Comparison of ENCODE assay signal across 8 cellular contexts in genomic region chr12:108570743-108571603, GRCh38. TPM values are rescaled to one million over a fixed set of nuclear protein-coding genes. Genes with fewer than 3 reads are reported as not detected.
DNase-seq lines count a peak whose midpoint lies in the region; ATAC-seq and TF ChIP-seq lines count a peak whose summit lies in the region.

No MANE protein-coding gene starts in this region.

- ATAC-seq in left lobe of liver, result no peak
- ATAC-seq in HG02798 (IDR thresholded peaks at IDR 0.05; ENCODE audit: poor library complexity, unreplicated experiment), result no peak

- H3K9me3 ChIP-seq in BE2C, result no peaks in the 10 kb centered on the region

- peaks cover 3% of the 10 kb centered on the region for H3K27me3 Mint-ChIP-seq in activated CD4-positive, alpha-beta memory T cell treated with anti-CD3 and anti-CD28 coated beads, Interleukin-2, amount 10 ng/mL, durations not matched to agents 7 days and 5 days

- POLR2A ChIA-PET in activated CD4-positive, alpha-beta memory T cell treated with anti-CD3 and anti-CD28 coated beads, Interleukin-2, amount 10 ng/mL, durations not matched to agents 7 days and 5 days (lab: Charles Lee), result interaction anchor here (1.1 to 15.5 kb wide), 6 partner anchors 9 to 61 kb away, joined by 3 to 385 read pairs (median 4); partner anchors contain the start of genes ISCU, SART3 and SELPLG

- H3K4me1 Mint-ChIP-seq in activated CD4-positive, alpha-beta memory T cell treated with anti-CD3 and anti-CD28 coated beads, Interleukin-2, amount 10 ng/mL, durations not matched to agents 7 days and 5 days, result peaks cover 79% of the 10 kb centered on the region

- no peak for DNase-seq in BE2C
- DNase-seq in GM20000 (ENCODE audit: low spot score), result no peak
- no peak for DNase-seq in activated CD4-positive, alpha-beta memory T cell treated with anti-CD3 and anti-CD28 coated beads, Interleukin-2, amount 10 ng/mL, durations not matched to agents 7 days and 5 days
- peak; percentile 33 for DNase-seq in left lobe of liver (ENCODE audit: low spot score)
- no peak for DNase-seq in NCI-H1436 treated with DMSO at 0.1 percent for 48 hours (lab: John Stamatoyannopoulos, UW)
- no peak for DNase-seq in SK-N-DZ (ENCODE audit: low spot score)
- no peak for DNase-seq in activated CD4-positive, alpha-beta T cell treated with anti-CD3 and anti-CD28 coated beads for 4 hours

- H3K27me3 ChIP-seq in BE2C, result no peaks in the 10 kb centered on the region

- CTCF ChIA-PET in activated CD4-positive, alpha-beta memory T cell treated with anti-CD3 and anti-CD28 coated beads, Interleukin-2, amount 10 ng/mL, durations not matched to agents 7 days and 5 days (lab: Charles Lee), result interaction anchor here (0.6 to 7.3 kb wide), 5 partner anchors 47 to 234 kb away, joined by 3 to 86 read pairs (median 3); no protein-coding TSS in a partner anchor

- no peak overlapping the region for H3K4me3 ChIP-seq in BE2C (ENCODE audit: low read depth, low read length)

- no peak overlapping the region for H3K4me3 Mint-ChIP-seq in activated CD4-positive, alpha-beta memory T cell treated with anti-CD3 and anti-CD28 coated beads, Interleukin-2, amount 10 ng/mL, durations not matched to agents 7 days and 5 days

- peak overlapping the region; percentile 7 for H3K27ac Mint-ChIP-seq in activated CD4-positive, alpha-beta memory T cell treated with anti-CD3 and anti-CD28 coated beads, Interleukin-2, amount 10 ng/mL, durations not matched to agents 7 days and 5 days

- H3K4me1 ChIP-seq in BE2C, result peaks cover 19% of the 10 kb centered on the region

- H3K36me3 Mint-ChIP-seq in activated CD4-positive, alpha-beta memory T cell treated with anti-CD3 and anti-CD28 coated beads, Interleukin-2, amount 10 ng/mL, durations not matched to agents 7 days and 5 days (ENCODE audit: low read depth), result peaks cover 34% of the 10 kb centered on the region

- no peaks in the 10 kb centered on the region for H3K9me3 Mint-ChIP-seq in activated CD4-positive, alpha-beta memory T cell treated with anti-CD3 and anti-CD28 coated beads, Interleukin-2, amount 10 ng/mL, durations not matched to agents 7 days and 5 days

- peaks cover 35% of the 10 kb centered on the region for H3K36me3 ChIP-seq in BE2C

- peak; percentile 47 for TF ChIP-seq CTCF in BE2C (IDR thresholded peaks at IDR 0.05; ENCODE audit: low read depth, low read length)
- TF ChIP-seq CTCF in GM20000 (IDR thresholded peaks at IDR 0.05; ENCODE audit: extremely low read depth, missing control alignments), result peak; percentile 2

RNA-seq across cellular contexts. Expression of gene ISCU, which starts 8.6 kb away (rescaled TPM):
- polyA plus RNA-seq in BE2C (2012; ENCODE audit: insufficient read depth, insufficient read length, low read depth), result 185 TPM
- 10 to 100 TPM; 69.9 to 74.1 TPM for total RNA-seq in activated CD4-positive, alpha-beta memory T cell treated with anti-CD3 and anti-CD28 coated beads, Interleukin-2, amount 10 ng/mL, durations not matched to agents 7 days and 5 days
- total RNA-seq in left lobe of liver, result 45.2 TPM
- 91.8 and 103 TPM in 2 replicates for polyA plus RNA-seq in SK-N-DZ (2014; cell fraction: cytosol; rRNA removed)
- 135 and 155 TPM in 2 replicates for polyA plus RNA-seq in SK-N-DZ (2014; cell fraction: nucleus; rRNA removed)

RNA-seq across cellular contexts. Expression of gene SART3, which starts 10.0 kb away (rescaled TPM):
- polyA plus RNA-seq in BE2C (2012; ENCODE audit: insufficient read depth, insufficient read length, low read depth), result 117 TPM
- 10 to 100 TPM; 68.9 to 70.3 TPM for total RNA-seq in activated CD4-positive, alpha-beta memory T cell treated with anti-CD3 and anti-CD28 coated beads, Interleukin-2, amount 10 ng/mL, durations not matched to agents 7 days and 5 days
- total RNA-seq in left lobe of liver, result 13.7 TPM
- 88.6 and 93.4 TPM in 2 replicates for polyA plus RNA-seq in SK-N-DZ (2014; cell fraction: cytosol; rRNA removed)
- 90.4 and 90.9 TPM in 2 replicates for polyA plus RNA-seq in SK-N-DZ (2014; cell fraction: nucleus; rRNA removed)

RNA-seq across cellular contexts. Expression of gene TMEM119, which starts 26.9 kb away (rescaled TPM):
- 10.9 TPM for polyA plus RNA-seq in BE2C (2012; ENCODE audit: insufficient read depth, insufficient read length, low read depth)
- 1 to 10 TPM in 1 of 2 experiments, under 1 TPM in 1; 0.80 to 1.0 TPM for total RNA-seq in activated CD4-positive, alpha-beta memory T cell treated with anti-CD3 and anti-CD28 coated beads, Interleukin-2, amount 10 ng/mL, durations not matched to agents 7 days and 5 days
- total RNA-seq in left lobe of liver, result 0.23 TPM
- 55.3 and 62.2 TPM in 2 replicates for polyA plus RNA-seq in SK-N-DZ (2014; cell fraction: cytosol; rRNA removed)
- 20.9 and 21.2 TPM in 2 replicates for polyA plus RNA-seq in SK-N-DZ (2014; cell fraction: nucleus; rRNA removed)

RNA-seq across cellular contexts. Expression of gene FICD, which starts 55.9 kb away (rescaled TPM):
- 3.9 TPM for polyA plus RNA-seq in BE2C (2012; ENCODE audit: insufficient read depth, insufficient read length, low read depth)
- 1 to 10 TPM; 6.3 to 7.1 TPM for total RNA-seq in activated CD4-positive, alpha-beta memory T cell treated with anti-CD3 and anti-CD28 coated beads, Interleukin-2, amount 10 ng/mL, durations not matched to agents 7 days and 5 days
- total RNA-seq in left lobe of liver, result 4.6 TPM
- 2.5 and 2.6 TPM in 2 replicates for polyA plus RNA-seq in SK-N-DZ (2014; cell fraction: cytosol; rRNA removed)
- 4.2 and 5.0 TPM in 2 replicates for polyA plus RNA-seq in SK-N-DZ (2014; cell fraction: nucleus; rRNA removed)
